18 cellular contexts compared by ENCODE assay signal in genomic region chr2:14827226-14828023, GRCh38.
"Had no signal": no experiment of that assay in that cellular context is flagged by ENCODE, and none has a peak within 500 bp of the region (broad histone marks: within the 10 kb centered on the region; RNA-seq: fewer than 3 reads in every experiment).

No MANE protein-coding gene starts in this region.

- ATAC-seq: gastroesophageal sphincter, heart right ventricle, WTC11 had no signal

- H3K36me3 ChIP-seq: ascending aorta, esophagus squamous epithelium, gastroesophageal sphincter, heart right ventricle, right atrium auricular region, upper lobe of left lung had no signal

- H3K27me3 ChIP-seq: ascending aorta, esophagus squamous epithelium, gastroesophageal sphincter, heart right ventricle, right atrium auricular region, upper lobe of left lung had no signal

- FAIRE-seq: colon, endometrium had no signal

- H3K27ac ChIP-seq: ascending aorta, gastroesophageal sphincter, heart right ventricle, right atrium auricular region, skin epidermis, upper lobe of left lung had no signal

- H3K4me1 ChIP-seq: ascending aorta, gastroesophageal sphincter, heart right ventricle, right atrium auricular region, upper lobe of left lung had no signal

- H3K9me3 ChIP-seq: ascending aorta, esophagus squamous epithelium, gastroesophageal sphincter, heart right ventricle, right atrium auricular region, upper lobe of left lung had no signal

- H3K4me3 ChIP-seq: ascending aorta, esophagus squamous epithelium, gastroesophageal sphincter, heart right ventricle, right atrium auricular region, skin epidermis, upper lobe of left lung had no signal

- DNase-seq: activated CD4-positive, alpha-beta T cell treated with anti-CD3 and anti-CD28 coated beads, Interleukin-2, amount 10 ng/mL, durations not matched to agents 7 days and 5 days; activated naive CD4-positive, alpha-beta T cell treated with Interleukin-2 at 50 U/mL for 16 hours; caudate nucleus; esophagus squamous epithelium; heart right ventricle; nucleus accumbens; SIG-M5; stimulated activated CD4-positive, alpha-beta T cell treated with anti-CD3 and anti-CD28 coated beads, Interleukin-4, amount 100 ng/mL, for 4 hours; stimulated activated CD8-positive, alpha-beta memory T cell treated with anti-CD3 and anti-CD28 coated beads, Interleukin-4, amount 100 ng/mL, for 48 hours; stimulated activated naive CD4-positive, alpha-beta T cell treated with Interleukin-2 at 50 U/mL for 16 hours; upper lobe of left lung had no signal
